In the genomic region with DNA sequence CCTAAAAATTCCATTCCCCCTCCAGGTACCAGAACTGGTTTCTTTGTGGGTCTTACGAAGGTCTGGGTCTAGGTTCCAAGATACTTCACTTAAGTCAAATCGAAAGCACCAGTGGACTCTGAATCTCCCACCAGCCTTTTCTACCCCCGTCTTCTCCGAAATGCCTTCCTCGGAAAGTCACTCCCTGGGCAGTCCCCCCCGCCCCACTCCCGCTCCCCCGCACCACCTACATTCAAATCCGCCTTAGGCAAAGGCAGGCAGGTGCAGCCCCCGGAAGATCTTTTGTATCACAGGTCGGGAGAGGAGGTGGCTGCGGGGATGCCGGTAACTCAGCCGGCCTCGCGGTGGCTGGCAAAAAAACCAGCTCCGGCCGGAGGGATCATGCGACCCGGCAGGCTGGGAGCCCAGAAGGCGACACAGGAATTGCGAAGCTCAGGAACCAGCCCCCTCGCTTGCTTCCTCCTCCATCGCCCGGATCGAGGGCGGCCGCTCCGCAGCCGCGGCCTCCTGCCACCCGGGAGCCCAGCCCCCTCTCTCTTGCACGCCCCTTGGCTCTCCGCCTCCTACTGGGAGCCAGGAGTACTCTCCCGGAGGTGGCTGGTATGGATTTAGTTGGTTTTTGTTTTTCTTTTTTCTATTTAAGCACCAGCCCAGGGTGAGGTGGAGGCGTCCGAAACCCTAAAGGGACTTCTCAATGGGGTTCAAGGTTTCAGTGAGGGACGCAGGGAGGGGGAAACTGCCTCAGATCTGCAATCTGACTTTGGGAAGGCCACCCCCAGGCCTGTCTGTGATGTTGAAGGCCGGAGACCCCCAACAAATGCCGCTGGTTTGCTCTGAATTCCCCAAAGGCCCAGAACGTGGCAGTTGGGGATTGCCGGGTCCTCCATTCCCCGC, we compare ENCODE assay signal across 8 cellular contexts. TPM values are rescaled to one million over a fixed set of nuclear protein-coding genes. Genes with fewer than 3 reads are reported as not detected.
DNase-seq lines count a peak whose midpoint lies in the region; ATAC-seq and TF ChIP-seq lines count a peak whose summit lies in the region.

A gene (minus strand): TSS at position 481 of the 894 bp plus-strand sequence. CDS start 650 bp downstream, outside the sequence.

- no TSS peak for BruUV-seq in A673 (replicated peaks; lab: Mats Ljungman, UMichigan)

- no peaks in the 10 kb centered on the region for H3K27me3 ChIP-seq in A673 (replicated peaks; ENCODE audit: insufficient read depth, low read depth, low read length, poor library complexity)
- H3K27me3 ChIP-seq in naive thymus-derived CD4-positive, alpha-beta T cell (ENCODE audit: control insufficient read depth in 2 of 2, insufficient read depth in 2 of 2, low read length in 2 of 2): no peaks in the 10 kb centered on the region

- POLR2A ChIA-PET in A673 (lab: Charles Lee; ENCODE audit: low non-redundant PET): interaction anchor here (1.1 to 1.8 kb wide), 2 partner anchors 61 to 118 kb away, joined by 3 to 10 read pairs; no protein-coding TSS in a partner anchor
- POLR2A ChIA-PET in naive thymus-derived CD4-positive, alpha-beta T cell (lab: Charles Lee): interaction anchor here (1.3 to 7.5 kb wide), 8 partner anchors 9 to 149 kb away, joined by 5 to 85 read pairs (median 12); a partner anchor contains a TSS

- H3K27ac Mint-ChIP-seq in naive thymus-derived CD4-positive, alpha-beta T cell: peak within 1 kb of the TSS; percentile 48 to 97 (median 94)

- ATAC-seq in GM18511 (IDR thresholded peaks at IDR 0.05; ENCODE audit: unreplicated experiment): peak; percentile 36
- ATAC-seq in naive thymus-derived CD4-positive, alpha-beta T cell: peak; percentile 24

- intact Hi-C loops in A673 (cut with micrococcal nuclease; ENCODE audit: unreplicated experiment): loop anchor here (1.0 kb wide), 1 partner anchor 9 kb away; no protein-coding TSS in a partner anchor
- intact Hi-C loops in naive thymus-derived CD4-positive, alpha-beta T cell (cut with micrococcal nuclease): loop anchor here (1.0 to 5.0 kb wide), 14 partner anchors 17 to 635 kb away; a partner anchor contains a TSS

- peak within 1 kb of the TSS; percentile 89 to 97 (median 96) for H3K4me3 Mint-ChIP-seq in naive thymus-derived CD4-positive, alpha-beta T cell

- peaks cover 37% of the 10 kb centered on the region for H3K4me1 ChIP-seq in A673 (ENCODE audit: insufficient read depth, low read length, poor library complexity, severe bottlenecking)
- peaks cover 21 to 38% of the 10 kb centered on the region in 2 donors for H3K4me1 ChIP-seq in naive thymus-derived CD4-positive, alpha-beta T cell (ENCODE audit: control insufficient read depth in 2 of 2, insufficient read depth in 2 of 2, low read length in 2 of 2)

- peaks cover 0 to 43% (median 4%) of the 10 kb centered on the region in 5 donors for H3K36me3 Mint-ChIP-seq in naive thymus-derived CD4-positive, alpha-beta T cell

- H3K27me3 Mint-ChIP-seq in naive thymus-derived CD4-positive, alpha-beta T cell: no peaks in the 10 kb centered on the region

- H3K4me1 Mint-ChIP-seq in naive thymus-derived CD4-positive, alpha-beta T cell: peaks cover 33 to 53% (median 45%) of the 10 kb centered on the region in 7 donors

- H3K4me3 ChIP-seq in A673 (ENCODE audit: low read depth, low read length, poor library complexity, severe bottlenecking): peak within 1 kb of the TSS; percentile 66
- peak within 1 kb of the TSS; percentile 92 for H3K4me3 ChIP-seq in naive thymus-derived CD4-positive, alpha-beta T cell (ENCODE audit: low read length)

- H3K9me3 Mint-ChIP-seq in naive thymus-derived CD4-positive, alpha-beta T cell: no peaks in the 10 kb centered on the region

- H3K9me3 ChIP-seq in A673 (ENCODE audit: low read depth, low read length, poor library complexity, severe bottlenecking): no peaks in the 10 kb centered on the region
- no peaks in the 10 kb centered on the region for H3K9me3 ChIP-seq in naive thymus-derived CD4-positive, alpha-beta T cell (ENCODE audit: control insufficient read depth in 2 of 3, low read length in 3 of 3)

- TF ChIP-seq CTCF in A673 (conservative IDR thresholded peaks at IDR 0.05; ENCODE audit: low read depth, low read length): peak; percentile 74

- peak within 1 kb of the TSS; percentile 89 for H3K27ac ChIP-seq in A673 (ENCODE audit: low read depth, low read length, poor library complexity, severe bottlenecking)
- peak within 1 kb of the TSS; percentile 98 for H3K27ac ChIP-seq in naive thymus-derived CD4-positive, alpha-beta T cell (ENCODE audit: low read depth, low read length)

- no peaks in the 10 kb centered on the region for H3K36me3 ChIP-seq in A673 (ENCODE audit: insufficient read depth, low read length, poor library complexity, severe bottlenecking)
- H3K36me3 ChIP-seq in naive thymus-derived CD4-positive, alpha-beta T cell (ENCODE audit: control insufficient read depth in 2 of 3, insufficient read depth in 3 of 3, low read length in 3 of 3): peaks cover 0 to 13% (median 0%) of the 10 kb centered on the region in 3 experiments

- CTCF ChIA-PET in A673 (lab: Charles Lee): interaction anchor here (1.0 to 3.6 kb wide), 4 partner anchors 9 to 165 kb away, joined by 7 to 129 read pairs (median 40); no protein-coding TSS in a partner anchor
- CTCF ChIA-PET in naive thymus-derived CD4-positive, alpha-beta T cell (lab: Charles Lee): interaction anchor here (0.7 to 6.1 kb wide), 8 partner anchors 12 to 110 kb away, joined by 3 to 108 read pairs (median 6); no protein-coding TSS in a partner anchor

- DNase-seq in A673 (ENCODE audit: low spot score) (peak; percentile 91), KBM-7 (peak; percentile 91), RPMI7951 (ENCODE audit: low read depth) (peak; percentile 90), fibroblast of gingiva (ENCODE audit: low read depth) (peak; percentile 89)
- DNase-seq in activated T-helper 1 cell treated with anti-CD3 and anti-CD28 coated beads, Interleukin-2, amount 50 U/mL, for 16 hours (ENCODE audit: low read depth in 1 of 2, low spot score in 1 of 2): peak; percentile 25 to 55
- DNase-seq in naive thymus-derived CD4-positive, alpha-beta T cell: peak; percentile 39 to 80 (median 57)
- peak; percentile 22 to 64 (median 52) for DNase-seq in stimulated activated naive CD4-positive, alpha-beta T cell (lab: John Stamatoyannopoulos, UW)

- in situ Hi-C loops in KBM-7 (cut with MboI; ENCODE audit: low pct_unique_long_range_greater_than_20kb, low sequenced_read_pairs): loop anchor here (10.0 kb wide), 1 partner anchor 58 kb away; no protein-coding TSS in a partner anchor

RNA-seq across cellular contexts. Expression of the gene that starts here (rescaled TPM):
- 44.5 and 47.8 TPM in 2 replicates for total RNA-seq in A673 (2021)
- 71.8 and 86.4 TPM in 2 replicates for total RNA-seq in RPMI7951 (2014; rRNA removed; shearing (Covaris generic))
- total RNA-seq in naive thymus-derived CD4-positive, alpha-beta T cell: 100 to 1,000 TPM in 1 of 5 experiments, 10 to 100 TPM in 4; 15.0 to 111 (median 19.4) TPM
- polyA plus RNA-seq in naive thymus-derived CD4-positive, alpha-beta T cell: 10 to 100 TPM; 11.5 to 12.7 TPM

Comparison
In these comparisons a context has a peak if more than half of its experiments do, and no peak if none do; other contexts are left out.
1. Peak in every context shown above with its lines: DNase-seq, ATAC-seq, H3K4me3 ChIP-seq and H3K27ac ChIP-seq.
2. DNase-seq: peak in every context shown above with its lines; median percentile 91 in A673; 91 in KBM-7; 90 in RPMI7951; 89 in fibroblast of gingiva; 57 in naive thymus-derived CD4-positive, alpha-beta T cell; 52 in stimulated activated naive CD4-positive, alpha-beta T cell; 40 in activated T-helper 1 cell treated with anti-CD3 and anti-CD28 coated beads, Interleukin-2, amount 50 U/mL, for 16 hours.